14 cellular contexts compared by ENCODE assay signal in genomic region chrX:155231163-155231562, GRCh38. TPM values are rescaled to one million over a fixed set of nuclear protein-coding genes. Genes with fewer than 3 reads are reported as not detected.
DNase-seq lines count a peak whose midpoint lies in the region; ATAC-seq and TF ChIP-seq lines count a peak whose summit lies in the region.
"Had no signal": no experiment of that assay in that cellular context is flagged by ENCODE, and none has a peak within 500 bp of the region (broad histone marks: within the 10 kb centered on the region; RNA-seq: fewer than 3 reads in every experiment).

No MANE protein-coding gene starts in this region.

- H3K4me3 Mint-ChIP-seq in activated T-cell treated with anti-CD3 and anti-CD28 coated beads, Interleukin-2, amount 50 U/mL, for 24 hours: no peak overlapping the region
- H3K4me3 Mint-ChIP-seq in naive thymus-derived CD4-positive, alpha-beta T cell: peak overlapping the region in 1 of 10 donors; percentile 19

- TF ChIP-seq POLR2A in erythroblast (IDR thresholded peaks at IDR 0.05; ENCODE audit: low read length): no peak

- intact Hi-C loops in naive thymus-derived CD4-positive, alpha-beta T cell (cut with micrococcal nuclease): no loop called here

- H3K9me3 Mint-ChIP-seq in activated T-cell treated with anti-CD3 and anti-CD28 coated beads, Interleukin-2, amount 50 U/mL, for 24 hours: no peaks in the 10 kb centered on the region
- no peaks in the 10 kb centered on the region for H3K9me3 Mint-ChIP-seq in naive thymus-derived CD4-positive, alpha-beta T cell

- H3K27ac Mint-ChIP-seq in activated T-cell treated with anti-CD3 and anti-CD28 coated beads, Interleukin-2, amount 50 U/mL, for 24 hours: peak overlapping the region; percentile 56
- H3K27ac Mint-ChIP-seq in naive thymus-derived CD4-positive, alpha-beta T cell: peak overlapping the region in 6 of 9 donors; percentile 7 to 75 (median 50)

- peaks cover 81% of the 10 kb centered on the region for H3K36me3 Mint-ChIP-seq in activated T-cell treated with anti-CD3 and anti-CD28 coated beads, Interleukin-2, amount 50 U/mL, for 24 hours (ENCODE audit: low read depth)
- peaks cover 0 to 15% (median 8%) of the 10 kb centered on the region in 5 donors for H3K36me3 Mint-ChIP-seq in naive thymus-derived CD4-positive, alpha-beta T cell

- no peaks in the 10 kb centered on the region for H3K27me3 ChIP-seq in naive thymus-derived CD4-positive, alpha-beta T cell (ENCODE audit: control insufficient read depth in 2 of 2, insufficient read depth in 2 of 2, low read length in 2 of 2)
- H3K27me3 ChIP-seq: upper lobe of left lung had no signal

- H3K4me1 ChIP-seq in naive thymus-derived CD4-positive, alpha-beta T cell (ENCODE audit: control insufficient read depth in 2 of 2, insufficient read depth in 2 of 2, low read length in 2 of 2): no peaks in the 10 kb centered on the region
- H3K4me1 ChIP-seq: lower lobe of right lung, upper lobe of left lung had no signal

- H3K4me1 Mint-ChIP-seq in activated T-cell treated with anti-CD3 and anti-CD28 coated beads, Interleukin-2, amount 50 U/mL, for 24 hours (ENCODE audit: low read depth): peaks cover 13% of the 10 kb centered on the region
- peaks cover 7 to 37% (median 10%) of the 10 kb centered on the region in 7 donors for H3K4me1 Mint-ChIP-seq in naive thymus-derived CD4-positive, alpha-beta T cell

- DNase-seq in activated T-cell treated with anti-CD3 and anti-CD28 coated beads, Interleukin-2, amount 50 U/mL, for 24 hours: no peak
- DNase-seq in activated T-cell treated with anti-CD3 and anti-CD28 coated beads, Interleukin-2, amount 50 U/mL, for 1 hour: no peak
- DNase-seq in naive thymus-derived CD4-positive, alpha-beta T cell: no peak
- DNase-seq in erythroblast (lab: John Stamatoyannopoulos, UW) (no peak), NCI-H345 treated with DMSO at 0.1 percent for 48 hours (lab: John Stamatoyannopoulos, UW; ENCODE audit: unreplicated experiment) (no peak), KBM-7 (no peak)
- DNase-seq: ACHN, cerebellar nuclear complex, lower lobe of right lung, NCI-H524, upper lobe of left lung had no signal

- in situ Hi-C loops in KBM-7 (cut with MboI; ENCODE audit: low pct_unique_long_range_greater_than_20kb, low sequenced_read_pairs): no loop called here

- no peaks in the 10 kb centered on the region for H3K9me3 ChIP-seq in naive thymus-derived CD4-positive, alpha-beta T cell (ENCODE audit: control insufficient read depth in 2 of 3, low read length in 3 of 3)
- H3K9me3 ChIP-seq: lower lobe of right lung, upper lobe of left lung had no signal

- POLR2A ChIA-PET in naive thymus-derived CD4-positive, alpha-beta T cell (lab: Charles Lee): no interaction called here

- ATAC-seq in GM21528 (IDR thresholded peaks at IDR 0.05; ENCODE audit: low FRiP score, unreplicated experiment) (peak; percentile 91), HG03159 (IDR thresholded peaks at IDR 0.05; ENCODE audit: unreplicated experiment) (peak; percentile 84)
- no peak for ATAC-seq in naive thymus-derived CD4-positive, alpha-beta T cell
- ATAC-seq: HCT116, lower lobe of right lung had no signal

- no peak overlapping the region for H3K27ac ChIP-seq in naive thymus-derived CD4-positive, alpha-beta T cell (ENCODE audit: low read depth, low read length)
- H3K27ac ChIP-seq: lower lobe of right lung, upper lobe of left lung had no signal

- H3K4me3 ChIP-seq in naive thymus-derived CD4-positive, alpha-beta T cell (ENCODE audit: low read length): no peak overlapping the region
- H3K4me3 ChIP-seq: lower lobe of right lung, upper lobe of left lung had no signal

- CTCF ChIA-PET in naive thymus-derived CD4-positive, alpha-beta T cell (lab: Charles Lee): no interaction called here

- H3K36me3 ChIP-seq in naive thymus-derived CD4-positive, alpha-beta T cell (ENCODE audit: control insufficient read depth in 2 of 3, insufficient read depth in 3 of 3, low read length in 3 of 3): peaks cover 4 to 25% (median 6%) of the 10 kb centered on the region in 3 experiments

- H3K27me3 Mint-ChIP-seq in activated T-cell treated with anti-CD3 and anti-CD28 coated beads, Interleukin-2, amount 50 U/mL, for 24 hours: no peaks in the 10 kb centered on the region
- H3K27me3 Mint-ChIP-seq in naive thymus-derived CD4-positive, alpha-beta T cell: no peaks in the 10 kb centered on the region

RNA-seq across cellular contexts. Expression of gene VBP1, which starts 14.9 kb away (rescaled TPM):
- total RNA-seq in naive thymus-derived CD4-positive, alpha-beta T cell: 10 to 100 TPM; 17.3 to 57.4 (median 26.4) TPM
- 100 to 1,000 TPM in 1 of 2 donors, 10 to 100 TPM in 1; 59.9 to 104 TPM for polyA plus RNA-seq in naive thymus-derived CD4-positive, alpha-beta T cell

RNA-seq across cellular contexts. Expression of gene RAB39B, which starts 33.1 kb away (rescaled TPM):
- 10 to 100 TPM in 3 of 5 experiments, 1 to 10 TPM in 2; 3.9 to 13.3 (median 10.3) TPM for total RNA-seq in naive thymus-derived CD4-positive, alpha-beta T cell
- 1 to 10 TPM; 4.5 to 8.3 TPM for polyA plus RNA-seq in naive thymus-derived CD4-positive, alpha-beta T cell
